ENCODE assay signal across 10 cellular contexts in genomic region chr19:42497492-42498226, GRCh38. TPM values are rescaled to one million over a fixed set of nuclear protein-coding genes. Genes with fewer than 3 reads are reported as not detected.
DNase-seq lines count a peak whose midpoint lies in the region; ATAC-seq and TF ChIP-seq lines count a peak whose summit lies in the region.
"Had no signal": no experiment of that assay in that cellular context is flagged by ENCODE, and none has a peak within 500 bp of the region (broad histone marks: within the 10 kb centered on the region; RNA-seq: fewer than 3 reads in every experiment).

No MANE protein-coding gene starts in this region.

- no peak overlapping the region for H3K27ac ChIP-seq in osteoblast (ENCODE audit: low read depth, low read length)

- ATAC-seq in GM18502 (IDR thresholded peaks at IDR 0.05; ENCODE audit: poor library complexity, unreplicated experiment) (peak; percentile 58), HG03097 (IDR thresholded peaks at IDR 0.05; ENCODE audit: low FRiP score, unreplicated experiment) (peak; percentile 52), HG02588 (IDR thresholded peaks at IDR 0.05; ENCODE audit: unreplicated experiment) (no peak)

- DNase-seq in activated T-helper 1 cell treated with anti-CD3 and anti-CD28 coated beads, Interleukin-12 subunit alpha, Interleukin-12 subunit beta, Interleukin-2, Interleukin-4 antibody, amounts not matched to agents 30 ng/mL and 10 ng/mL and 1 ng/mL, durations not matched to agents 14 hours and 24 hours and 36 hours (ENCODE audit: low spot score) = no peak
- DNase-seq in progenitor cell of endocrine pancreas (ENCODE audit: low spot score, unreplicated experiment) (peak; percentile 34), activated T-cell treated with anti-CD3 and anti-CD28 coated beads for 4 hours (no peak), osteoblast (ENCODE audit: insufficient read length, low spot score, missing footprints) (no peak), mesothelial cell of epicardium (ENCODE audit: low spot score in 2 of 2, unreplicated experiment in 2 of 2) (no peak)

- H3K4me3 Mint-ChIP-seq in activated T-helper 1 cell treated with anti-CD3 and anti-CD28 coated beads, Interleukin-12 subunit alpha, Interleukin-12 subunit beta, Interleukin-2, Interleukin-4 antibody, amounts not matched to agents 30 ng/mL and 10 ng/mL and 1 ng/mL, durations not matched to agents 14 hours and 24 hours and 36 hours = no peak overlapping the region
- H3K4me3 Mint-ChIP-seq in progenitor cell of endocrine pancreas (ENCODE audit: low read depth) (peak overlapping the region; percentile 8), mesothelial cell of epicardium (no peak overlapping the region)
- H3K4me3 Mint-ChIP-seq: central memory CD8-positive, alpha-beta T cell had no signal

- H3K4me1 Mint-ChIP-seq in activated T-helper 1 cell treated with anti-CD3 and anti-CD28 coated beads, Interleukin-12 subunit alpha, Interleukin-12 subunit beta, Interleukin-2, Interleukin-4 antibody, amounts not matched to agents 30 ng/mL and 10 ng/mL and 1 ng/mL, durations not matched to agents 14 hours and 24 hours and 36 hours (ENCODE audit: low read depth) = peaks cover 23% of the 10 kb centered on the region
- H3K4me1 Mint-ChIP-seq in progenitor cell of endocrine pancreas (ENCODE audit: low read depth) (peaks cover 32% of the 10 kb centered on the region), mesothelial cell of epicardium (peaks cover 24% of the 10 kb centered on the region)
- H3K4me1 Mint-ChIP-seq: central memory CD8-positive, alpha-beta T cell had no signal

- H3K36me3 ChIP-seq in osteoblast (ENCODE audit: insufficient read depth, low read length) = no peaks in the 10 kb centered on the region

- no peak overlapping the region for H3K4me2 ChIP-seq in osteoblast (ENCODE audit: insufficient read depth, low read length)

- H3K79me2 ChIP-seq in osteoblast (ENCODE audit: insufficient read depth, low read length) = no peaks in the 10 kb centered on the region

- no peaks in the 10 kb centered on the region for H4K20me1 ChIP-seq in osteoblast (ENCODE audit: insufficient read depth, low read length)

- peaks cover 5% of the 10 kb centered on the region for H3K36me3 Mint-ChIP-seq in activated T-helper 1 cell treated with anti-CD3 and anti-CD28 coated beads, Interleukin-12 subunit alpha, Interleukin-12 subunit beta, Interleukin-2, Interleukin-4 antibody, amounts not matched to agents 30 ng/mL and 10 ng/mL and 1 ng/mL, durations not matched to agents 14 hours and 24 hours and 36 hours (ENCODE audit: low read depth)
- H3K36me3 Mint-ChIP-seq in progenitor cell of endocrine pancreas (ENCODE audit: insufficient read depth) (no peaks in the 10 kb centered on the region), mesothelial cell of epicardium (no peaks in the 10 kb centered on the region)

- H3K27ac Mint-ChIP-seq in activated T-helper 1 cell treated with anti-CD3 and anti-CD28 coated beads, Interleukin-12 subunit alpha, Interleukin-12 subunit beta, Interleukin-2, Interleukin-4 antibody, amounts not matched to agents 30 ng/mL and 10 ng/mL and 1 ng/mL, durations not matched to agents 14 hours and 24 hours and 36 hours = peak overlapping the region; percentile 49
- peak overlapping the region; percentile 86 for H3K27ac Mint-ChIP-seq in progenitor cell of endocrine pancreas
- H3K27ac Mint-ChIP-seq in mesothelial cell of epicardium = no peak overlapping the region

- no peaks in the 10 kb centered on the region for H3K27me3 Mint-ChIP-seq in activated T-helper 1 cell treated with anti-CD3 and anti-CD28 coated beads, Interleukin-12 subunit alpha, Interleukin-12 subunit beta, Interleukin-2, Interleukin-4 antibody, amounts not matched to agents 30 ng/mL and 10 ng/mL and 1 ng/mL, durations not matched to agents 14 hours and 24 hours and 36 hours (ENCODE audit: insufficient read depth)
- H3K27me3 Mint-ChIP-seq in progenitor cell of endocrine pancreas (no peaks in the 10 kb centered on the region), mesothelial cell of epicardium (ENCODE audit: low read depth) (peaks cover 5% of the 10 kb centered on the region)
- H3K27me3 Mint-ChIP-seq: central memory CD8-positive, alpha-beta T cell had no signal

- no peaks in the 10 kb centered on the region for H3K9me3 ChIP-seq in osteoblast (ENCODE audit: low read depth, low read length)

- no peaks in the 10 kb centered on the region for H3K4me1 ChIP-seq in osteoblast (ENCODE audit: insufficient read depth, low read length)

- intact Hi-C loops in activated T-helper 1 cell treated with anti-CD3 and anti-CD28 coated beads, Interleukin-12 subunit alpha, Interleukin-12 subunit beta, Interleukin-2, Interleukin-4 antibody, amounts not matched to agents 30 ng/mL and 10 ng/mL and 1 ng/mL, durations not matched to agents 14 hours and 24 hours and 36 hours (cut with micrococcal nuclease) = no loop called here

- H3K4me3 ChIP-seq in osteoblast (ENCODE audit: insufficient read depth, low read length) = no peak overlapping the region

- H3K27me3 ChIP-seq in osteoblast (ENCODE audit: insufficient read depth, low read length) = peaks cover 14% of the 10 kb centered on the region

- no peak overlapping the region for H2AFZ ChIP-seq in osteoblast (ENCODE audit: low read length)

- no peaks in the 10 kb centered on the region for H3K9me3 Mint-ChIP-seq in activated T-helper 1 cell treated with anti-CD3 and anti-CD28 coated beads, Interleukin-12 subunit alpha, Interleukin-12 subunit beta, Interleukin-2, Interleukin-4 antibody, amounts not matched to agents 30 ng/mL and 10 ng/mL and 1 ng/mL, durations not matched to agents 14 hours and 24 hours and 36 hours
- no peaks in the 10 kb centered on the region for H3K9me3 Mint-ChIP-seq in progenitor cell of endocrine pancreas (ENCODE audit: low read depth)
- no peaks in the 10 kb centered on the region for H3K9me3 Mint-ChIP-seq in mesothelial cell of epicardium
- H3K9me3 Mint-ChIP-seq: central memory CD8-positive, alpha-beta T cell had no signal

- no peak for TF ChIP-seq CTCF in progenitor cell of endocrine pancreas (IDR thresholded peaks at IDR 0.05; ENCODE audit: unreplicated experiment)
- no peak for TF ChIP-seq CTCF in osteoblast (IDR thresholded peaks at IDR 0.05; ENCODE audit: extremely low read depth, low read depth, low read length)
- no peak for TF ChIP-seq CTCF in mesothelial cell of epicardium (IDR thresholded peaks at IDR 0.05; ENCODE audit: unreplicated experiment)

RNA-seq across cellular contexts. Expression of gene CEACAM1, which starts 30.6 kb away (rescaled TPM):
- total RNA-seq in activated T-helper 1 cell treated with anti-CD3 and anti-CD28 coated beads, Interleukin-12 subunit alpha, Interleukin-12 subunit beta, Interleukin-2, Interleukin-4 antibody, amounts not matched to agents 30 ng/mL and 10 ng/mL and 1 ng/mL, durations not matched to agents 14 hours and 24 hours and 36 hours = 8.2 and 9.6 TPM in 2 replicates
- total RNA-seq in progenitor cell of endocrine pancreas (0.69 and 1.9 TPM in 2 replicates), osteoblast (not detected in 2 replicates), mesothelial cell of epicardium (0.66 to 1.4 TPM (median 1.3 TPM) in 3 replicates)

RNA-seq across cellular contexts. Expression of gene CXCL17, which starts 54.9 kb away (rescaled TPM):
- not detected in 2 replicates for total RNA-seq in activated T-helper 1 cell treated with anti-CD3 and anti-CD28 coated beads, Interleukin-12 subunit alpha, Interleukin-12 subunit beta, Interleukin-2, Interleukin-4 antibody, amounts not matched to agents 30 ng/mL and 10 ng/mL and 1 ng/mL, durations not matched to agents 14 hours and 24 hours and 36 hours
- 0.48 and 0.64 TPM in 2 replicates for total RNA-seq in progenitor cell of endocrine pancreas
- total RNA-seq in osteoblast = not detected in 2 replicates
- not detected in 3 replicates for total RNA-seq in mesothelial cell of epicardium
- total RNA-seq: lung microvascular endothelial cell had no signal
